In the genomic region with DNA sequence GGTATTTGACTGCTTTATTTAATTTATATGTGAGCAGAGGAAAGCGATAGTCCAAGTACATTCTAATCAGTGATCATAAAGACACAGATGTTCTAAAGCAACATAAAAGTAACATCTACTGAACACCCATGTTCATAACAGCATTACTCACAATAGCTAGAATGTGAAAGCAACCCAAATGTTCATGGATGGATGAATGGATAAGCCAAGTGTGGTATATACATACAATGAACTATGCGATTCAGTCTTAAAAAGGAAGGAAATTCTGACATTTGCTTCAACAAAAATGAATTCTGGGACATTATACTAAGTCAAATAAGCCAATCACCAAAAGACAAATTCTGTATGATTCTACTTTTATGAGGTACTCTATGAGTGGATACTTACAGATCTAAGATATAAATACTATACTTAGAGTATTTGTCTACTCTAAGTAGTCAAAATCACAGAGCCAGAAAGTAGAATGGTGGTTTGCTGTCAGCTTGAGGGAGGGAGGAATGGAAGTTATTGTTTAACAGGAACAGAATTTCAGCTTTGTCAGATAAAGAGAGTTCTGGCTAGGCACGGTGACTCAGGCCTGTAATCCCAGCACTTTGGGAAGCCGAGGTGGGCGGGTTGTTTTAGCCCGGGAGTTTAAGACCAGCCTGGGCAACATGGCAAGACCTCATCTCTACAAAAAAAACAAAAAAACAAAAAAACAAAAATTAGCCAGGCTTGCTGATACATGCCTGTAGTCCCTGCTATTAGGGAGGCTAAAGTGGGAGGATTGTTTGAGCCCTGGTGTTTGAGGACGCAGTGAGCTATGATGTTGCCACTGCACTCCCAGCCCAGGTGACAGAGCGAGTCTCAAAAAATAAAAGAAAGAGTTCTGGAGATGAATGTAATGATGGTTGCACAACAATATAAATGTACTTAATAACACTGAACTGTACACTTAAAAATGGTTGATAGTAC, we compare ENCODE assay signal across 18 cellular contexts.
A peak's percentile ranks its signal among the peaks of the same experiment; 100 is the strongest.
DNase-seq lines count a peak whose midpoint lies in the region; ATAC-seq, FAIRE-seq and TF ChIP-seq lines count a peak whose summit lies in the region.
"Had no signal": no experiment of that assay in that cellular context is flagged by ENCODE, and none has a peak within 500 bp of the region (broad histone marks: within the 10 kb centered on the region; RNA-seq: fewer than 3 reads in every experiment).

No MANE protein-coding gene starts in this region.

- H3K4me3 ChIP-seq in HUES48 (ENCODE audit: low read depth, low read length) (no peak overlapping the region), body of pancreas (no peak overlapping the region), keratinocyte (ENCODE audit: control insufficient read depth in 2 of 3, extremely low read depth in 1 of 3, insufficient read depth in 2 of 3, low read depth in 1 of 3, low read length in 3 of 3) (no peak overlapping the region), smooth muscle cell (no peak overlapping the region)
- H3K4me3 ChIP-seq: tibial artery had no signal

- DNase-seq in body of pancreas (peak in 2 of 4 donors; percentile 26 to 33), keratinocyte (ENCODE audit: low read depth, low spot score) (no peak), smooth muscle cell (lab: John Stamatoyannopoulos, UW; ENCODE audit: unreplicated experiment) (no peak), CD14-positive monocyte (ENCODE audit: low spot score) (no peak), dedifferentiated amniotic fluid mesenchymal stem cell (ENCODE audit: extremely low spot score) (no peak)
- no peak for DNase-seq in stimulated activated CD4-positive, alpha-beta T cell treated with anti-CD3 and anti-CD28 coated beads, Interleukin-2, amount 100 ng/mL, for 48 hours
- DNase-seq: activated CD4-positive, alpha-beta memory T cell treated with anti-CD3 and anti-CD28 coated beads for 36 hours; anterior cingulate cortex; CD4-positive, alpha-beta T cell; effector CD4-positive, alpha-beta T cell; NCI-H2171 treated with DMSO at 0.1 percent for 48 hours; NK-92 treated with Interleukin-12 subunit alpha and Interleukin-12 subunit beta, amount 100 ng/mL, for 24 hours; stimulated activated CD8-positive, alpha-beta memory T cell treated with anti-CD3 and anti-CD28 coated beads, Interleukin-4, amount 100 ng/mL, for 48 hours; tibial artery had no signal

- H3K9me3 ChIP-seq in HUES48 (ENCODE audit: control insufficient read depth, insufficient read depth, low read length) (no peaks in the 10 kb centered on the region), body of pancreas (no peaks in the 10 kb centered on the region), keratinocyte (ENCODE audit: control insufficient read depth, low read depth, low read length) (no peaks in the 10 kb centered on the region), smooth muscle cell (replicated peaks; ENCODE audit: low read depth) (no peaks in the 10 kb centered on the region)
- H3K9me3 ChIP-seq: tibial artery had no signal

- 59 to 68% methylated on average over 8 of the region's 8 CpGs for WGBS in body of pancreas, 2 donors
- 40% methylated on average over 8 of the region's 8 CpGs for WGBS in smooth muscle cell (ENCODE audit: low lambda C conversion rate)

- H3K27ac Mint-ChIP-seq in CD14-positive monocyte, result no peak overlapping the region
- H3K27ac Mint-ChIP-seq: activated CD4-positive, alpha-beta memory T cell treated with anti-CD3 and anti-CD28 coated beads for 36 hours; activated T-helper 2 cell treated with anti-CD3 and anti-CD28 coated beads, Interferon-gamma antibody, Interleukin-2, Interleukin-4, amounts not matched to agents 10 μg/mL and 5 μg/mL and 100 μg/mL, durations not matched to agents 14 hours and 24 hours and 36 hours; CD4-positive, alpha-beta T cell had no signal

- peaks cover 22% of the 10 kb centered on the region for H3F3A ChIP-seq in smooth muscle cell (ENCODE audit: low read depth)

- no peaks in the 10 kb centered on the region for H3K9me1 ChIP-seq in keratinocyte (ENCODE audit: control insufficient read depth, extremely low read depth, insufficient read depth, low read length)

- peaks cover 25% of the 10 kb centered on the region for H3K4me1 ChIP-seq in HUES48 (ENCODE audit: control insufficient read depth, insufficient read depth, low read length)
- peaks cover 46% of the 10 kb centered on the region for H3K4me1 ChIP-seq in body of pancreas
- H3K4me1 ChIP-seq in keratinocyte (ENCODE audit: control insufficient read depth, extremely low read depth, insufficient read depth, low read length), result peaks cover 18% of the 10 kb centered on the region
- H3K4me1 ChIP-seq in smooth muscle cell (ENCODE audit: low read depth), result peaks cover 13% of the 10 kb centered on the region

- no peak overlapping the region for H3K9ac ChIP-seq in HUES48 (ENCODE audit: low read depth, low read length)
- H3K9ac ChIP-seq in keratinocyte (ENCODE audit: control insufficient read depth, extremely low read depth, insufficient read depth, low read length), result no peak overlapping the region
- H3K9ac ChIP-seq in smooth muscle cell (ENCODE audit: low read depth), result no peak overlapping the region

- ATAC-seq in body of pancreas, result peak; percentile 59

- H3K9me3 Mint-ChIP-seq in CD14-positive monocyte, result no peaks in the 10 kb centered on the region
- H3K9me3 Mint-ChIP-seq: activated CD4-positive, alpha-beta memory T cell treated with anti-CD3 and anti-CD28 coated beads for 36 hours; activated T-helper 2 cell treated with anti-CD3 and anti-CD28 coated beads, Interferon-gamma antibody, Interleukin-2, Interleukin-4, amounts not matched to agents 10 μg/mL and 5 μg/mL and 100 μg/mL, durations not matched to agents 14 hours and 24 hours and 36 hours; CD4-positive, alpha-beta T cell had no signal

- TF ChIP-seq POLR2A in body of pancreas (IDR thresholded peaks at IDR 0.05), result no peak

- H3K4me2 ChIP-seq in keratinocyte (ENCODE audit: control insufficient read depth, extremely low read depth, insufficient read depth, low read depth, low read length), result no peak overlapping the region
- H3K4me2 ChIP-seq in smooth muscle cell, result peak overlapping the region; percentile 53

- intact Hi-C loops in body of pancreas (cut with DNase I) (no loop called here), CD14-positive monocyte (cut with micrococcal nuclease) (no loop called here)

- H3K36me3 ChIP-seq in HUES48 (ENCODE audit: control insufficient read depth, insufficient read depth, low read length) (no peaks in the 10 kb centered on the region), body of pancreas (replicated peaks in 1 of 2; ENCODE audit: insufficient read depth in 1 of 2, low read depth in 2 of 2) (no peaks in the 10 kb centered on the region), keratinocyte (ENCODE audit: control insufficient read depth in 2 of 2, extremely low read depth in 1 of 2, insufficient read depth in 2 of 2, low read length in 2 of 2) (no peaks in the 10 kb centered on the region), smooth muscle cell (ENCODE audit: low read depth) (no peaks in the 10 kb centered on the region)
- H3K36me3 ChIP-seq: tibial artery had no signal

- no peak for FAIRE-seq in keratinocyte (lab: Jason Lieb, UNC)
- FAIRE-seq: G401.6, HTR-8/SVneo had no signal

- peaks cover 2 to 11% (median 7%) of the 10 kb centered on the region in 3 donors for H3K27me3 Mint-ChIP-seq in CD14-positive monocyte (ENCODE audit: low read depth in 3 of 3)

- H4K20me1 ChIP-seq in keratinocyte (ENCODE audit: control insufficient read depth, extremely low read depth, insufficient read depth, low read length) (no peaks in the 10 kb centered on the region), smooth muscle cell (ENCODE audit: low read depth) (no peaks in the 10 kb centered on the region)

- H3K27me3 ChIP-seq in HUES48 (ENCODE audit: control insufficient read depth, insufficient read depth, low read length) (no peaks in the 10 kb centered on the region), body of pancreas (no peaks in the 10 kb centered on the region), keratinocyte (ENCODE audit: control insufficient read depth, extremely low read depth, insufficient read depth, low read length) (no peaks in the 10 kb centered on the region), smooth muscle cell (ENCODE audit: low read depth) (no peaks in the 10 kb centered on the region)
- H3K27me3 ChIP-seq: tibial artery had no signal

- H3K36me3 Mint-ChIP-seq in CD14-positive monocyte, result no peaks in the 10 kb centered on the region
- H3K36me3 Mint-ChIP-seq: activated CD4-positive, alpha-beta memory T cell treated with anti-CD3 and anti-CD28 coated beads for 36 hours had no signal

- H3K79me2 ChIP-seq in keratinocyte (ENCODE audit: control insufficient read depth, insufficient read depth, low read length) (no peaks in the 10 kb centered on the region), smooth muscle cell (ENCODE audit: low read depth) (no peaks in the 10 kb centered on the region)

- TF ChIP-seq CTCF in body of pancreas (IDR thresholded peaks at IDR 0.05) (no peak), keratinocyte (optimal IDR thresholded peaks at IDR 0.05 in 1 of 3, IDR thresholded peaks at IDR 0.05 in 1 of 3, conservative IDR thresholded peaks at IDR 0.05 in 1 of 3; ENCODE audit: extremely low read depth in 1 of 3, insufficient read depth in 2 of 3, low read length in 3 of 3) (no peak), smooth muscle cell (IDR thresholded peaks at IDR 0.05; ENCODE audit: borderline replicate concordance, insufficient read depth, poor library complexity, severe bottlenecking) (no peak), CD14-positive monocyte (IDR thresholded peaks at IDR 0.05) (no peak)

- no peak overlapping the region for H3K4me3 Mint-ChIP-seq in CD14-positive monocyte
- H3K4me3 Mint-ChIP-seq: activated CD4-positive, alpha-beta memory T cell treated with anti-CD3 and anti-CD28 coated beads for 36 hours; CD4-positive, alpha-beta T cell had no signal

- dilution Hi-C loops in keratinocyte (cut with MboI; ENCODE audit: extremely low pct_ligation_motif_present, low sequenced_read_pairs), result no loop called here

- no peaks in the 10 kb centered on the region for H3K4me1 Mint-ChIP-seq in CD14-positive monocyte

- H2AFZ ChIP-seq in keratinocyte (ENCODE audit: control insufficient read depth, low read length), result peak overlapping the region; percentile 38
- no peak overlapping the region for H2AFZ ChIP-seq in smooth muscle cell (ENCODE audit: low read depth)

- H3K27ac ChIP-seq in HUES48 (ENCODE audit: low read depth, low read length) (peak overlapping the region; percentile 53), body of pancreas (peak overlapping the region in 3 of 4 donors; percentile 46 to 77 (median 67)), keratinocyte (ENCODE audit: control insufficient read depth, insufficient read depth, low read length) (no peak overlapping the region), smooth muscle cell (ENCODE audit: low read depth) (peak overlapping the region; percentile 56)
- H3K27ac ChIP-seq: tibial artery had no signal
